Comparison of ENCODE assay signal across 8 cellular contexts in the genomic region with DNA sequence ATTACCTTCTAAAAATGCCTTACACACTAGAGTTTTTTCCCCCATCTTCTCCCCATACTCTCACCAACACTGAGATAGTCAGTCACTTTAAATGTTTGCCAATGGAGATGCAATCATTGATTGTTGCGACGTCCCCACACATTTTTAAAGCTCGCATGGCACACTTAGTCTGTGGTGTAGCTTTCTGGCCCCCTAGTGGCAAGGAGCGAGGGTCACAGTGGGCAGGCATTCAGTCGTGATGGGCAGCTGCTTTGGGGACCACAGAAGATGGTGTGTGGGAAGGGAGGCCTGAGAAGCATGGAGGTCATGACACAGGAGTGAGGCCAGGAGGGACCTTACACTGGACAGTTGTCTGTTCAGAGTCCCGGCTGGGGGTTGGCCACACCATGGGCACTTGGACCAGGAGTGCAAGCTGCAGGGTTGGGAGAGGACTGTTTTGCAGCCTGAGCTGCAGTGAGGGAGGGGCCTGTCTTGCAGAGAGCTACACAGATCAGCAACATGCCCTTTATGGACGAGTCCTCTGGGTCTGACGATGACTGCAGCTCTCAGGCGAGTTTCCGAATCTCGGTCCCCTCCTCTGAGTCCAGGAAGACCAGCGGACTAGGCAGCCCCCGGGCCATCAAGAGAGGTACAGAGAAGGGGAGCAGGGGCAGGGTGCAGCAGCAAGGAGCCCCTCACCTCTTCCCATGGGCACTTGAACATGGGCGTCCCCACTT. TPM values are rescaled to one million over a fixed set of nuclear protein-coding genes. Genes with fewer than 3 reads are reported as not detected.
DNase-seq lines count a peak whose midpoint lies in the region; ATAC-seq and TF ChIP-seq lines count a peak whose summit lies in the region.

No MANE protein-coding gene starts in this region.

- no peaks in the 10 kb centered on the region for H3K9me3 ChIP-seq in left lung

- intact Hi-C loops in left lung (cut with DNase I): loop anchor here in 1 of 2 donors (5.0 kb wide), 1 partner anchor 144 kb away; no protein-coding TSS in a partner anchor

- H3K36me3 ChIP-seq in H7 (replicated peaks; ENCODE audit: control insufficient read depth, insufficient read depth, low read length): peaks cover 8% of the 10 kb centered on the region
- H3K36me3 ChIP-seq in left lung: no peaks in the 10 kb centered on the region

- H3K27me3 ChIP-seq in H7 (ENCODE audit: control insufficient read depth, insufficient read depth, low read length) (no peaks in the 10 kb centered on the region), left lung (no peaks in the 10 kb centered on the region)

- H3K4me1 ChIP-seq in left lung: no peaks in the 10 kb centered on the region

- peak; percentile 69 to 87 for TF ChIP-seq CTCF in left lung (IDR thresholded peaks at IDR 0.05)

- ATAC-seq in left lung (peak; percentile 88), HG03108 (IDR thresholded peaks at IDR 0.05; ENCODE audit: unreplicated experiment) (no peak)

- H3K4me3 ChIP-seq in H7 (ENCODE audit: insufficient read depth, low read depth, low read length): no peak overlapping the region
- H3K4me3 ChIP-seq in left lung: no peak overlapping the region

- DNase-seq in DMS 273 treated with DMSO at 0.1 percent for 48 hours (lab: John Stamatoyannopoulos, UW) (peak; percentile 20), H7 (peak; percentile 87), NCI-H226 (peak; percentile 23), cerebellum (ENCODE audit: low spot score) (peak; percentile 70), left lung (no peak)
- peak; percentile 44 to 56 for DNase-seq in activated CD4-positive, alpha-beta T cell treated with anti-CD3 and anti-CD28 coated beads for 24 hours (ENCODE audit: low read depth in 2 of 2)
- peak; percentile 21 to 57 (median 48) for DNase-seq in stimulated activated CD4-positive, alpha-beta T cell treated with anti-CD3 and anti-CD28 coated beads, TNF-alpha, amount 100 ng/mL, for 1 hour (ENCODE audit: low read depth in 3 of 3, low spot score in 1 of 3)

- no peak overlapping the region for H3K27ac ChIP-seq in left lung

RNA-seq across cellular contexts. Expression of gene PIGH, which starts 28.6 kb away (rescaled TPM):
- 8.2 and 8.8 TPM in 2 replicates for total RNA-seq in H7 (2014; rRNA removed; shearing (Covaris generic))
- total RNA-seq in cerebellum (30.6 TPM), left lung (10 to 100 TPM; 12.8 to 21.6 TPM)

RNA-seq across cellular contexts. Expression of gene PLEKHH1, which starts 38.3 kb away (rescaled TPM):
- 16.5 and 22.2 TPM in 2 replicates for total RNA-seq in H7 (2014; rRNA removed; shearing (Covaris generic))
- 13.2 TPM for total RNA-seq in cerebellum
- 1 to 10 TPM; 1.2 to 2.7 TPM for total RNA-seq in left lung

RNA-seq across cellular contexts. Expression of gene ARG2, which starts 48.3 kb away (rescaled TPM):
- total RNA-seq in H7 (2014; rRNA removed; shearing (Covaris generic)): 32.1 and 40.9 TPM in 2 replicates
- 29.9 TPM for total RNA-seq in cerebellum
- total RNA-seq in left lung: 10 to 100 TPM in 1 of 2 donors, 1 to 10 TPM in 1; 6.0 to 14.8 TPM

Comparison
In these comparisons a context has a peak if more than half of its experiments do, and no peak if none do; other contexts are left out.
1. DNase-seq: peak in DMS 273 treated with DMSO at 0.1 percent for 48 hours (single experiment), H7 (single experiment), NCI-H226 (single experiment), activated CD4-positive, alpha-beta T cell treated with anti-CD3 and anti-CD28 coated beads for 24 hours (2 of 2), cerebellum (single experiment) and stimulated activated CD4-positive, alpha-beta T cell treated with anti-CD3 and anti-CD28 coated beads, TNF-alpha, amount 100 ng/mL, for 1 hour (3 of 3); none in left lung (0 of 2).